10 cellular contexts compared by ENCODE assay signal in genomic region chr13:107210216-107211010, GRCh38.
DNase-seq lines count a peak whose midpoint lies in the region; ATAC-seq, FAIRE-seq and TF ChIP-seq lines count a peak whose summit lies in the region.
"Had no signal": no experiment of that assay in that cellular context is flagged by ENCODE, and none has a peak within 500 bp of the region (broad histone marks: within the 10 kb centered on the region; RNA-seq: fewer than 3 reads in every experiment).

No MANE protein-coding gene starts in this region.

- ATAC-seq in GM18873 (IDR thresholded peaks at IDR 0.05; ENCODE audit: low FRiP score, unreplicated experiment) = no peak
- no peak for ATAC-seq in GM19351 (IDR thresholded peaks at IDR 0.05; ENCODE audit: unreplicated experiment)

- no peaks in the 10 kb centered on the region for H3K36me3 Mint-ChIP-seq in astrocyte (ENCODE audit: low read depth, unreplicated experiment)
- H3K36me3 Mint-ChIP-seq: stimulated activated memory B cell treated with anti-CD40 and anti-IgM and Interleukin-4, amounts not matched to agents 10 μg/mL and 1 μg/mL and 100 μg/mL, for 72 hours; T-cell had no signal

- no peaks in the 10 kb centered on the region for H3K27me3 Mint-ChIP-seq in astrocyte (ENCODE audit: low read depth, unreplicated experiment)
- H3K27me3 Mint-ChIP-seq: stimulated activated memory B cell treated with anti-CD40 and anti-IgM and Interleukin-4, amounts not matched to agents 10 μg/mL and 1 μg/mL and 100 μg/mL, for 72 hours had no signal

- H3K4me2 ChIP-seq in astrocyte (ENCODE audit: low read length) = peak overlapping the region; percentile 48

- peak overlapping the region; percentile 8 for H3K4me3 ChIP-seq in astrocyte (ENCODE audit: insufficient read depth, low read depth, low read length)
- peak overlapping the region; percentile 26 to 46 for H3K4me3 ChIP-seq in mucosa of rectum (ENCODE audit: low read length in 2 of 2)

- H3K4me1 Mint-ChIP-seq in astrocyte (ENCODE audit: low read depth, unreplicated experiment) = peaks cover 11% of the 10 kb centered on the region
- H3K4me1 Mint-ChIP-seq: T-cell had no signal

- no peaks in the 10 kb centered on the region for H3K4me1 ChIP-seq in astrocyte (ENCODE audit: insufficient read depth, low read length)
- peaks cover 5 to 9% of the 10 kb centered on the region in 2 donors for H3K4me1 ChIP-seq in mucosa of rectum (ENCODE audit: control insufficient read depth in 2 of 2, insufficient read depth in 2 of 2, low read length in 2 of 2)

- no peak overlapping the region for H3K4me3 Mint-ChIP-seq in astrocyte (ENCODE audit: unreplicated experiment)
- H3K4me3 Mint-ChIP-seq: stimulated activated memory B cell treated with anti-CD40 and anti-IgM and Interleukin-4, amounts not matched to agents 10 μg/mL and 1 μg/mL and 100 μg/mL, for 72 hours; T-cell had no signal

- no peak overlapping the region for H2AFZ ChIP-seq in astrocyte (ENCODE audit: low read depth, low read length)

- H3K36me3 ChIP-seq in astrocyte (ENCODE audit: insufficient read depth, low read length) (no peaks in the 10 kb centered on the region), mucosa of rectum (ENCODE audit: control insufficient read depth in 2 of 2, insufficient read depth in 2 of 2, low read length in 2 of 2) (no peaks in the 10 kb centered on the region)

- no peak for TF ChIP-seq CTCF in astrocyte (IDR thresholded peaks at IDR 0.05; ENCODE audit: insufficient read depth, low read depth, low read length)

- H3K9me3 ChIP-seq in astrocyte (ENCODE audit: insufficient read depth, low read depth, low read length) (no peaks in the 10 kb centered on the region), mucosa of rectum (ENCODE audit: control insufficient read depth in 2 of 2, low read length in 2 of 2) (no peaks in the 10 kb centered on the region)

- FAIRE-seq in astrocyte (lab: Jason Lieb, UNC) = no peak

- H3K27me3 ChIP-seq in astrocyte (ENCODE audit: insufficient read depth, low read length) (no peaks in the 10 kb centered on the region), mucosa of rectum (ENCODE audit: control insufficient read depth in 2 of 2, insufficient read depth in 2 of 2, low read length in 2 of 2) (no peaks in the 10 kb centered on the region)

- H3K79me2 ChIP-seq in astrocyte (ENCODE audit: insufficient read depth, low read length) = no peaks in the 10 kb centered on the region

- H3K27ac ChIP-seq in astrocyte (ENCODE audit: low read depth, low read length) (no peak overlapping the region), mucosa of rectum (ENCODE audit: low read depth in 2 of 2, low read length in 2 of 2) (no peak overlapping the region)

- no peak overlapping the region for H3K27ac Mint-ChIP-seq in astrocyte (ENCODE audit: unreplicated experiment)
- H3K27ac Mint-ChIP-seq: stimulated activated memory B cell treated with anti-CD40 and anti-IgM and Interleukin-4, amounts not matched to agents 10 μg/mL and 1 μg/mL and 100 μg/mL, for 72 hours; T-cell had no signal

- peak; percentile 92 for DNase-seq in COLO668 (lab: John Stamatoyannopoulos, UW; ENCODE audit: unreplicated experiment)
- DNase-seq in NCI-H146 treated with DMSO at 0.1 percent for 48 hours (lab: John Stamatoyannopoulos, UW; ENCODE audit: unreplicated experiment) = peak; percentile 60
- DNase-seq in astrocyte (ENCODE audit: low read depth) = peak; percentile 14
- DNase-seq in activated gamma-delta T cell treated with Interleukin-2 at 50 U/mL for 16 hours = no peak
- no peak for DNase-seq in CD1c-positive myeloid dendritic cell (ENCODE audit: extremely low spot score)

- H3K9me3 Mint-ChIP-seq in astrocyte (ENCODE audit: unreplicated experiment) = no peaks in the 10 kb centered on the region
- H3K9me3 Mint-ChIP-seq: stimulated activated memory B cell treated with anti-CD40 and anti-IgM and Interleukin-4, amounts not matched to agents 10 μg/mL and 1 μg/mL and 100 μg/mL, for 72 hours; T-cell had no signal

- H3K9ac ChIP-seq in astrocyte (ENCODE audit: low read length) (peak overlapping the region; percentile 10), mucosa of rectum (ENCODE audit: low read depth in 1 of 2, low read length in 2 of 2) (peak overlapping the region in 1 of 2 donors; percentile 8)

- H4K20me1 ChIP-seq in astrocyte (ENCODE audit: insufficient read depth, low read length) = no peaks in the 10 kb centered on the region

Comparison
In these comparisons a context has a peak if more than half of its experiments do, and no peak if none do; other contexts are left out.
1. DNase-seq: peak in COLO668 (single experiment), NCI-H146 treated with DMSO at 0.1 percent for 48 hours (single experiment) and astrocyte (single experiment); none in activated gamma-delta T cell treated with Interleukin-2 at 50 U/mL for 16 hours (single experiment) and CD1c-positive myeloid dendritic cell (single experiment).